In the genomic region with DNA sequence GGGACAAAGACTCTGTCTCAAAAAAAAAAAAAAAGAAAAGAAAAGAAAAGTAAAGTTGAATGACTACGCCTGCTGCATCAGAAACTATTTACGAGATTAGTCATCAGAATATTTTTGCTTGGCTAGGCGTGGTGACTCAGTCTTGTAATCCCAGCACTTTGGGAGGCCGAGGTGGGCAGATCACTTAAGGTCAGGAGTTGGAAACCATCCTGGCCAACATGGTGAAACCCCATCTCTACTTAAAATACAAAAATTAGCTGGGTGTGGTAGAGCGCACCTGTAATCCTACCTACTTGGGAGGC, we compare ENCODE assay signal across 8 cellular contexts.
DNase-seq lines count a peak whose midpoint lies in the region; ATAC-seq, FAIRE-seq and TF ChIP-seq lines count a peak whose summit lies in the region.
"Not testable (repeated sequence)": the region's sequence is repeated elsewhere in the genome, so short reads cannot be mapped to it uniquely, and the experiment has no call there.

No MANE protein-coding gene starts in this region.

- not testable (repeated sequence) for H3K79me2 ChIP-seq in K562 (ENCODE audit: control insufficient read depth, insufficient read depth, low read length); smooth muscle cell (ENCODE audit: low read depth)

- not testable (repeated sequence) for H3K4me3 ChIP-seq in HFF-Myc (replicated peaks; ENCODE audit: low read depth, low read length); K562; smooth muscle cell

- H3K9me3 ChIP-seq in K562 (replicated peaks; ENCODE audit: control insufficient read depth, insufficient read depth, low read depth, low read length); smooth muscle cell (replicated peaks; ENCODE audit: low read depth): not testable (repeated sequence)

- CTCF ChIA-PET in K562 (lab: Yijun Ruan, JAX; ENCODE audit: low intra/inter-chr PET ratio), result not testable (repeated sequence)

- H3K27me3 ChIP-seq in K562 (ENCODE audit: control insufficient read depth in 2 of 2, insufficient read depth in 2 of 2, low read length in 2 of 2); smooth muscle cell (ENCODE audit: low read depth): not testable (repeated sequence)

- not testable (repeated sequence) for H3K27ac ChIP-seq in K562 (ENCODE audit: extremely low read depth, low read depth, low read length)
- peak overlapping the region; percentile 95 for H3K27ac ChIP-seq in smooth muscle cell (ENCODE audit: low read depth)

- intact Hi-C loops in K562 (cut with micrococcal nuclease), result not testable (repeated sequence)

- peak; percentile 56 for ATAC-seq in GM19025 (IDR thresholded peaks at IDR 0.05; ENCODE audit: low read depth, unreplicated experiment)
- peak; percentile 66 for ATAC-seq in HG03196 (IDR thresholded peaks at IDR 0.05; ENCODE audit: unreplicated experiment)
- ATAC-seq in K562, result not testable (repeated sequence)

- H3K9ac ChIP-seq in K562 (ENCODE audit: insufficient read depth in 1 of 2, low read depth in 2 of 2, low read length in 2 of 2), result not testable (repeated sequence)
- peak overlapping the region; percentile 73 for H3K9ac ChIP-seq in smooth muscle cell (ENCODE audit: low read depth)

- H2AFZ ChIP-seq in K562 (ENCODE audit: low read depth, low read length); smooth muscle cell (ENCODE audit: low read depth): not testable (repeated sequence)

- in situ Hi-C loops in K562 (cut with MboI), result not testable (repeated sequence)

- TF ChIP-seq POLR2A in K562 (conservative IDR thresholded peaks at IDR 0.05), result not testable (repeated sequence)

- H3K36me3 ChIP-seq in K562 (ENCODE audit: control insufficient read depth, insufficient read depth, low read length); smooth muscle cell (ENCODE audit: low read depth): not testable (repeated sequence)

- H4K20me1 ChIP-seq in K562 (replicated peaks; ENCODE audit: control insufficient read depth, insufficient read depth, low read length); smooth muscle cell (ENCODE audit: low read depth): not testable (repeated sequence)

- H3K9me1 ChIP-seq in K562 (ENCODE audit: control insufficient read depth, insufficient read depth, low read length), result not testable (repeated sequence)

- not testable (repeated sequence) for TF ChIP-seq CTCF in HFF-Myc (IDR thresholded peaks at IDR 0.05; ENCODE audit: low read depth, low read length, missing control alignments); K562 (IDR thresholded peaks at IDR 0.05 in 2 of 3, conservative IDR thresholded peaks at IDR 0.05 in 1 of 3; ENCODE audit: insufficient read depth in 2 of 3, low read depth in 1 of 3, low read length in 3 of 3); smooth muscle cell (IDR thresholded peaks at IDR 0.05; ENCODE audit: borderline replicate concordance, insufficient read depth, poor library complexity, severe bottlenecking)

- POLR2A ChIA-PET in K562 (lab: Yijun Ruan, JAX), result not testable (repeated sequence)

- H3K4me1 ChIP-seq in K562 (replicated peaks in 1 of 2; ENCODE audit: control insufficient read depth in 2 of 2, insufficient read depth in 2 of 2, low read length in 2 of 2); smooth muscle cell (ENCODE audit: low read depth): not testable (repeated sequence)

- H3K4me2 ChIP-seq in K562 (ENCODE audit: insufficient read depth, low read length), result not testable (repeated sequence)
- peak overlapping the region; percentile 72 for H3K4me2 ChIP-seq in smooth muscle cell

- not testable (repeated sequence) for H3F3A ChIP-seq in smooth muscle cell (ENCODE audit: low read depth)

- TF ChIP-seq EP300 in K562 (IDR thresholded peaks at IDR 0.05; ENCODE audit: low read length), result not testable (repeated sequence)

- WGBS in K562 (ENCODE audit: insufficient coverage, low coverage, missing lambda C conversion rate), result 22% methylated on average over 4 of the region's 5 CpGs
- 32% methylated on average over 5 of the region's 5 CpGs for WGBS in smooth muscle cell (ENCODE audit: low lambda C conversion rate)

- BruUV-seq in K562 (replicated peaks; lab: Mats Ljungman, UMichigan), result not testable (repeated sequence)

- not testable (repeated sequence) for FAIRE-seq in K562 (lab: Jason Lieb, UNC)

- DNase-seq in Daoy (ENCODE audit: low read depth) (peak; percentile 77), HFF-Myc (ENCODE audit: extremely low read depth, low read depth) (peak; percentile 85), NCI-H226 (peak; percentile 65), glomerular visceral epithelial cell (ENCODE audit: extremely low spot score) (peak; percentile 84)
- DNase-seq in K562 (ENCODE audit: extremely low read depth in 1 of 4, low spot score in 3 of 4); smooth muscle cell (lab: John Stamatoyannopoulos, UW; ENCODE audit: unreplicated experiment): not testable (repeated sequence)

- not testable (repeated sequence) for TF ChIP-seq RAD21 in K562 (CRISPR knock-in tag; conservative IDR thresholded peaks at IDR 0.05 in 1 of 2, IDR thresholded peaks at IDR 0.05 in 1 of 2)

TF ChIP-seq in K562, 482 proteins besides CTCF, POLR2A, EP300 and RAD21:
- TF ChIP-seq, protein P1, sequence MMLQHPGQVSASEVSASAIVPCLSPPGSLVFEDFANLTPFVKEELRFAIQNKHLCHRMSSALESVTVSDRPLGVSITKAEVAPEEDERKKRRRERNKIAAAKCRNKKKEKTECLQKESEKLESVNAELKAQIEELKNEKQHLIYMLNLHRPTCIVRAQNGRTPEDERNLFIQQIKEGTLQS (IDR thresholded peaks at IDR 0.05), result peak; percentile 64
- TF ChIP-seq, protein P1 (CRISPR knock-in tag; conservative IDR thresholded peaks at IDR 0.05), result not testable (repeated sequence)
- peak; percentile 79 for TF ChIP-seq FOSL1 (tag; conservative IDR thresholded peaks at IDR 0.05)
